ENCODE assay signal across 8 cellular contexts in the genomic region with DNA sequence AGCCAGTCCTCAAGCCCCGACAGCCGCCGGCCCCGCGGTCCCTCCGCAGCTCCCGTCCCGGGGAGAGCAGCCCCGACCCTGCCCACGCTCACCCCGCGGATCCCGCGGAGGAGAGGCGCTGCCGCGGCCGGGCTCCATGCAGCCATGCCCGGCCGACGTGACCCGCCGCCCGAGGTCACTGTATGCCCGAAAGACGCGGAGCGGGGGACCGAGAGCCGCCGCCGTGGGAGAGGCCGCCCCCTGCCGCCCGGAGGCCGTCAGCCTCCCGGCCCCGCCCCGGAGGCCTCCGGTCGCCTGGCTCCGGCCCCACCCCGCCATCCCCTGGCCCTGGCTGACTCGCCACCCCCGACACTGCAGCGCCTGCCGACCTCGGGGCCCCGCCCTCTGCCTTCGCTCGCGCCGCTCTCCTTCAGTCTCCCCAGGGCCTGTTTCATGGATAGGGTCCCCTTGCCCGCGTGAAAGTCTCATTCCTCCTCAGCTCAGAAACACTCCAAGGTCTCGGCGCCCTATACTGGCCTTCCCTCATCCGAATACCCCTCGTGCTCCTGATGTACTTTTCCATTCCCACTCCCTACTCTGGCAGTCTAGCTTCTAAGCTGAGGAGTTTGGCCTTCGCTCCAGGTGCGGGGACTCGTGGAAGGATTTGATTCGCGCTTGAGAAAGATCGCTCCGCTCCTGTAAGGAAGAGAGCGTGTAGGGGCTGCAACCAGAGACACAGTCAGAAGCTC. TPM values are rescaled to one million over a fixed set of nuclear protein-coding genes. Genes with fewer than 3 reads are reported as not detected.
DNase-seq lines count a peak whose midpoint lies in the region; ATAC-seq and TF ChIP-seq lines count a peak whose summit lies in the region.

A gene with protein sequence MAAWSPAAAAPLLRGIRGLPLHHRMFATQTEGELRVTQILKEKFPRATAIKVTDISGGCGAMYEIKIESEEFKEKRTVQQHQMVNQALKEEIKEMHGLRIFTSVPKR (minus strand): TSS at position 184 of the 728 bp plus-strand sequence. CDS start 38 bp downstream, at position 146.

- H3K4me1 Mint-ChIP-seq in activated CD4-positive, alpha-beta T cell treated with anti-CD3 and anti-CD28 coated beads, Interleukin-2, amount 10 ng/mL, durations not matched to agents 24 days and 14 days: peaks cover 2% of the 10 kb centered on the region

- TF ChIP-seq CTCF in BJ (IDR thresholded peaks at IDR 0.05; ENCODE audit: insufficient read depth, low read depth, low read length): peak; percentile 23
- TF ChIP-seq CTCF in right lobe of liver (IDR thresholded peaks at IDR 0.05): peak; percentile 58 to 90 (median 81)

- no peaks in the 10 kb centered on the region for H3K9me3 Mint-ChIP-seq in activated CD4-positive, alpha-beta T cell treated with anti-CD3 and anti-CD28 coated beads, Interleukin-2, amount 10 ng/mL, durations not matched to agents 24 days and 14 days

- CTCF ChIA-PET in BJ (lab: Yijun Ruan, JAX): interaction anchor here (0.5 to 6.5 kb wide), 17 partner anchors 9 to 324 kb away, joined by 3 to 57 read pairs (median 3); a partner anchor contains a TSS

- intact Hi-C loops in activated CD4-positive, alpha-beta T cell treated with anti-CD3 and anti-CD28 coated beads, Interleukin-2, amount 10 ng/mL, durations not matched to agents 24 days and 14 days (cut with micrococcal nuclease): loop anchor here (1.0 to 10.0 kb wide), 8 partner anchors 27 to 413 kb away; a partner anchor contains a TSS
- intact Hi-C loops in right lobe of liver (cut with DNase I): loop anchor here in 1 of 2 donors (10.0 kb wide), 1 partner anchor 323 kb away; a partner anchor contains a TSS

- ATAC-seq in GM19035 (IDR thresholded peaks at IDR 0.05; ENCODE audit: unreplicated experiment) (peak; percentile 93), HG03354 (IDR thresholded peaks at IDR 0.05; ENCODE audit: poor library complexity, severe bottlenecking, unreplicated experiment) (peak; percentile 95), right lobe of liver (peak; percentile 98 to 99 (median 98))

- H3K4me3 ChIP-seq in BJ (ENCODE audit: low read depth, low read length) (peak within 1 kb of the TSS; percentile 53), right lobe of liver (peak within 1 kb of the TSS; percentile 71 to 94 (median 81))

- no peak within 1 kb of the TSS for H3K4me3 Mint-ChIP-seq in activated CD4-positive, alpha-beta T cell treated with anti-CD3 and anti-CD28 coated beads, Interleukin-2, amount 10 ng/mL, durations not matched to agents 24 days and 14 days

- POLR2A ChIA-PET in BJ (lab: Charles Lee): no interaction called here

- WGBS in right lobe of liver (ENCODE audit: insufficient coverage, low coverage, low lambda C conversion rate, missing lambda C conversion rate): 20% methylated on average over 12 of the region's 67 CpGs

- DNase-seq in BJ (ENCODE audit: low read depth): no peak
- peak; percentile 83 for DNase-seq in NCI-H510A (lab: John Stamatoyannopoulos, UW)
- peak; percentile 96 for DNase-seq in activated CD4-positive, alpha-beta T cell treated with anti-CD3 and anti-CD28 coated beads, Interleukin-2, amount 10 ng/mL, durations not matched to agents 24 days and 14 days
- peak; percentile 81 for DNase-seq in dermis blood vessel endothelial cell
- peak; percentile 84 to 88 (median 88) for DNase-seq in right lobe of liver
- peak; percentile 74 to 85 for DNase-seq in stimulated activated CD4-positive, alpha-beta T cell treated with anti-CD3 and anti-CD28 coated beads, Interleukin-4, amount 100 ng/mL, for 4 hours

- H3K36me3 ChIP-seq in BJ (ENCODE audit: control insufficient read depth, insufficient read depth, low read length) (peaks cover 2% of the 10 kb centered on the region; the same call in 1 of the 2 replicates), right lobe of liver (peaks cover 0 to 7% (median 0%) of the 10 kb centered on the region in 4 donors)

- peaks cover 26% of the 10 kb centered on the region for H3K36me3 Mint-ChIP-seq in activated CD4-positive, alpha-beta T cell treated with anti-CD3 and anti-CD28 coated beads, Interleukin-2, amount 10 ng/mL, durations not matched to agents 24 days and 14 days (ENCODE audit: low read depth)

- H3K4me1 ChIP-seq in right lobe of liver: peaks cover 0 to 7% (median 3%) of the 10 kb centered on the region in 4 donors

- peak within 1 kb of the TSS in 2 of 3 donors; percentile 34 to 48 for H3K27ac ChIP-seq in right lobe of liver

- no peaks in the 10 kb centered on the region for H3K9me3 ChIP-seq in right lobe of liver

- H3K27me3 ChIP-seq in BJ (ENCODE audit: control insufficient read depth, insufficient read depth, low read length) (no peaks in the 10 kb centered on the region), right lobe of liver (no peaks in the 10 kb centered on the region)

- no peaks in the 10 kb centered on the region for H3K27me3 Mint-ChIP-seq in activated CD4-positive, alpha-beta T cell treated with anti-CD3 and anti-CD28 coated beads, Interleukin-2, amount 10 ng/mL, durations not matched to agents 24 days and 14 days

- no peak within 1 kb of the TSS for H3K27ac Mint-ChIP-seq in activated CD4-positive, alpha-beta T cell treated with anti-CD3 and anti-CD28 coated beads, Interleukin-2, amount 10 ng/mL, durations not matched to agents 24 days and 14 days

- peak; percentile 58 for TF ChIP-seq POLR2A in right lobe of liver (IDR thresholded peaks at IDR 0.05)

RNA-seq across cellular contexts. Expression of the gene that starts here (rescaled TPM):
- 11.4 and 35.9 TPM in 2 replicates for polyA plus RNA-seq in BJ (2011; rRNA removed)
- 2.1 and 3.1 TPM in 2 replicates for polyA minus RNA-seq in BJ (2011; rRNA and poly(A)+ RNA removed)
- total RNA-seq in activated CD4-positive, alpha-beta T cell treated with anti-CD3 and anti-CD28 coated beads, Interleukin-2, amount 10 ng/mL, durations not matched to agents 24 days and 14 days: 100 and 103 TPM in 2 replicates
- total RNA-seq in dermis blood vessel endothelial cell (23.7 and 24.3 TPM in 2 replicates), right lobe of liver (10 to 100 TPM; 14.6 to 58.6 (median 16.0) TPM)
